ENCODE assay signal across 1 cellular context in the genomic region with DNA sequence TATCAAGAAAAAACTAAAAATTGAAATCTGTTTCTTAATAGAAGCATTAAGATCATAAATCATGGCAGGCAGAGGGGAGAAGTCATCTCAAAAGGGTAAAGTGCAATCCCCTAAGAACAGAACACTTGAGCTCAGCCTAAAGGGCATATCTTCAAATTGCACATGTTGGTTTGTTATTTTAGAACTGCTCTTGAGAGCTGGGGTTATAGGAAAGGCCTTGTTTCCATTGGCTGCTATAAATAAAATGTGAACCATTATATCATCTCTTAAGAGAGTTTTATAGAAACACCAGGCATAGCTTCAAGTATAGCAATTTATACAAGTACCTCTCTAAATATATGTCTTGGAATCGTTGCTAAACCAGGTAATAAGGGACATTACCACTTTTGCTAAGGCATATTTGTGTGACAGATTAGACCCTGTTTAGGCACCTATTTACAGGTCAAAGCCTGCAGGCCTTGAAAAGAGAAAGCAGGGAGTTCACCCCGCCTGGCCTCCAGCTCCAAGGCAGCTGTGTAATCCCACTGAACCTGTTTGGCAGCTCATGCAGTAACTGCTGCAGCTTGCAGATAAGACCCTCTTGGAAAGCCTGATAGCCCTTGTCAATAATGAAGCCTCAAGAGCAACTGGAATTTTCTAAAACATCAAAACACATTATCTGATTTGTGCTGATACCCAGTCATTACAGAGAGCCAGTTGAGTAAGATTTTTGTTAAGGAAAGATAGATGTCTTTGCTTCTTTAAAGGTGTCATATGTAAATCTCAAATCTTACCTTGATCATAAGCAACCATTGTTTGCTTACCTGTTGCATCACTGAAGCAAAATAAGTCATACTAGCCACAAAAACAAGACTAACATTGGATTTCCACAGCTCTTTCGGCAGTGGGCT.
TF ChIP-seq lines count a peak whose summit lies in the region.

No MANE protein-coding gene starts in this region.

TF ChIP-seq in K562, 482 proteins besides CTCF, POLR2A, EP300 and RAD21 (continued from another document and continues in another):
- TF ChIP-seq, protein P1, sequence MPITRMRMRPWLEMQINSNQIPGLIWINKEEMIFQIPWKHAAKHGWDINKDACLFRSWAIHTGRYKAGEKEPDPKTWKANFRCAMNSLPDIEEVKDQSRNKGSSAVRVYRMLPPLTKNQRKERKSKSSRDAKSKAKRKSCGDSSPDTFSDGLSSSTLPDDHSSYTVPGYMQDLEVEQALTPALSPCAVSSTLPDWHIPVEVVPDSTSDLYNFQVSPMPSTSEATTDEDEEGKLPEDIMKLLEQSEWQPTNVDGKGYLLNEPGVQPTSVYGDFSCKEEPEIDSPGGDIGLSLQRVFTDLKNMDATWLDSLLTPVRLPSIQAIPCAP (CRISPR knock-in tag; IDR thresholded peaks at IDR 0.05; ENCODE audit: borderline replicate concordance), result no peak
- no peak for TF ChIP-seq ZNF77 (CRISPR knock-in tag; IDR thresholded peaks at IDR 0.05)
- TF ChIP-seq ZNF668 (CRISPR knock-in tag; IDR thresholded peaks at IDR 0.05), result no peak
- TF ChIP-seq ZFP36 (IDR thresholded peaks at IDR 0.05; ENCODE audit: low read depth, low read length, partially characterized antibody), result peak; percentile 25
- TF ChIP-seq ZNF695 (CRISPR knock-in tag; IDR thresholded peaks at IDR 0.05), result no peak
- no peak for TF ChIP-seq RFX5 (IDR thresholded peaks at IDR 0.05; ENCODE audit: low read depth, low read length)
- no peak for TF ChIP-seq PRPF4 (IDR thresholded peaks at IDR 0.05; ENCODE audit: insufficient read depth, low read depth, low read length, poor library complexity, severe bottlenecking)
- TF ChIP-seq TRIM24 (IDR thresholded peaks at IDR 0.05), result peak; percentile 96 to 97
- no peak for TF ChIP-seq ZNF41 (CRISPR knock-in tag; conservative IDR thresholded peaks at IDR 0.05)
- TF ChIP-seq, protein P2, sequence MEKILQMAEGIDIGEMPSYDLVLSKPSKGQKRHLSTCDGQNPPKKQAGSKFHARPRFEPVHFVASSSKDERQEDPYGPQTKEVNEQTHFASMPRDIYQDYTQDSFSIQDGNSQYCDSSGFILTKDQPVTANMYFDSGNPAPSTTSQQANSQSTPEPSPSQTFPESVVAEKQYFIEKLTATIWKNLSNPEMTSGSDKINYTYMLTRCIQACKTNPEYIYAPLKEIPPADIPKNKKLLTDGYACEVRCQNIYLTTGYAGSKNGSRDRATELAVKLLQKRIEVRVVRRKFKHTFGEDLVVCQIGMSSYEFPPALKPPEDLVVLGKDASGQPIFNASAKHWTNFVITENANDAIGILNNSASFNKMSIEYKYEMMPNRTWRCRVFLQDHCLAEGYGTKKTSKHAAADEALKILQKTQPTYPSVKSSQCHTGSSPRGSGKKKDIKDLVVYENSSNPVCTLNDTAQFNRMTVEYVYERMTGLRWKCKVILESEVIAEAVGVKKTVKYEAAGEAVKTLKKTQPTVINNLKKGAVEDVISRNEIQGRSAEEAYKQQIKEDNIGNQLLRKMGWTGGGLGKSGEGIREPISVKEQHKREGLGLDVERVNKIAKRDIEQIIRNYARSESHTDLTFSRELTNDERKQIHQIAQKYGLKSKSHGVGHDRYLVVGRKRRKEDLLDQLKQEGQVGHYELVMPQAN (IDR thresholded peaks at IDR 0.05; ENCODE audit: borderline replicate concordance), result no peak
- TF ChIP-seq ZBTB1 (CRISPR knock-in tag; IDR thresholded peaks at IDR 0.05; ENCODE audit: borderline replicate concordance, low read depth), result no peak
- peak; percentile 99 for TF ChIP-seq MTA2 (IDR thresholded peaks at IDR 0.05; ENCODE audit: low read depth)
- TF ChIP-seq ZNF609 (CRISPR knock-in tag; IDR thresholded peaks at IDR 0.05; ENCODE audit: borderline replicate concordance), result peak; percentile 63; the same call in 1 of the 2 replicates
- TF ChIP-seq ZNF76 (CRISPR knock-in tag; IDR thresholded peaks at IDR 0.05; ENCODE audit: borderline replicate concordance), result no peak
- TF ChIP-seq RAD51 (IDR thresholded peaks at IDR 0.05; ENCODE audit: borderline replicate concordance, low read depth), result peak; percentile 12; the same call in 1 of the 2 replicates
- no peak for TF ChIP-seq IFI16 (CRISPR knock-in tag; IDR thresholded peaks at IDR 0.05)
- TF ChIP-seq ZNF143 (CRISPR knock-in tag; IDR thresholded peaks at IDR 0.05), result no peak
- no peak for TF ChIP-seq EWSR1 (IDR thresholded peaks at IDR 0.05; ENCODE audit: borderline replicate concordance, low read depth, partially characterized antibody)
- TF ChIP-seq ZZZ3 (IDR thresholded peaks at IDR 0.05), result no peak
- TF ChIP-seq CREB3L1 (IDR thresholded peaks at IDR 0.05; ENCODE audit: borderline replicate concordance, low read depth), result peak; percentile 49; the same call in 1 of the 2 replicates
- TF ChIP-seq ZNF583 (CRISPR knock-in tag; IDR thresholded peaks at IDR 0.05), result peak; percentile 69; the same call in 1 of the 2 replicates
- TF ChIP-seq, protein P3, sequence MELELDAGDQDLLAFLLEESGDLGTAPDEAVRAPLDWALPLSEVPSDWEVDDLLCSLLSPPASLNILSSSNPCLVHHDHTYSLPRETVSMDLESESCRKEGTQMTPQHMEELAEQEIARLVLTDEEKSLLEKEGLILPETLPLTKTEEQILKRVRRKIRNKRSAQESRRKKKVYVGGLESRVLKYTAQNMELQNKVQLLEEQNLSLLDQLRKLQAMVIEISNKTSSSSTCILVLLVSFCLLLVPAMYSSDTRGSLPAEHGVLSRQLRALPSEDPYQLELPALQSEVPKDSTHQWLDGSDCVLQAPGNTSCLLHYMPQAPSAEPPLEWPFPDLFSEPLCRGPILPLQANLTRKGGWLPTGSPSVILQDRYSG (tag; conservative IDR thresholded peaks at IDR 0.05; ENCODE audit: low read depth), result 0 out of 2 replicates have a peak, but pooled peaks have one; percentile 62
- peak; percentile 88 for TF ChIP-seq RNF2 (IDR thresholded peaks at IDR 0.05)
- TF ChIP-seq ZNF253 (CRISPR knock-in tag; conservative IDR thresholded peaks at IDR 0.05), result no peak
- TF ChIP-seq HDGF (IDR thresholded peaks at IDR 0.05), result no peak
- TF ChIP-seq PBX2 (CRISPR knock-in tag; IDR thresholded peaks at IDR 0.05; ENCODE audit: low read depth), result 0 out of 2 replicates have a peak, but pooled peaks have one; percentile 19
- peak; percentile 87 for TF ChIP-seq PBX2 (tag; conservative IDR thresholded peaks at IDR 0.05; ENCODE audit: low read depth)
- TF ChIP-seq NFIC (IDR thresholded peaks at IDR 0.05), result peak; percentile 97
- no peak for TF ChIP-seq SIRT6 (IDR thresholded peaks at IDR 0.05; ENCODE audit: low read depth, low read length)
- no peak for TF ChIP-seq U2AF1 (optimal IDR thresholded peaks at IDR 0.05; ENCODE audit: low read depth, low read length)
- TF ChIP-seq ETV5 (CRISPR knock-in tag; IDR thresholded peaks at IDR 0.05; ENCODE audit: low read depth), result peak; percentile 47; the same call in 1 of the 2 replicates
- TF ChIP-seq, protein P4, sequence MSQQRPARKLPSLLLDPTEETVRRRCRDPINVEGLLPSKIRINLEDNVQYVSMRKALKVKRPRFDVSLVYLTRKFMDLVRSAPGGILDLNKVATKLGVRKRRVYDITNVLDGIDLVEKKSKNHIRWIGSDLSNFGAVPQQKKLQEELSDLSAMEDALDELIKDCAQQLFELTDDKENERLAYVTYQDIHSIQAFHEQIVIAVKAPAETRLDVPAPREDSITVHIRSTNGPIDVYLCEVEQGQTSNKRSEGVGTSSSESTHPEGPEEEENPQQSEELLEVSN (IDR thresholded peaks at IDR 0.05; ENCODE audit: borderline replicate concordance in 1 of 2, extremely low read depth in 1 of 2, insufficient read depth in 1 of 2, insufficient read length in 1 of 2, low read depth in 1 of 2, low read length in 1 of 2, poor library complexity in 1 of 2, severe bottlenecking in 1 of 2), result no peak
- no peak; the same call in 1 of the 2 replicates for TF ChIP-seq ZNF354B (CRISPR knock-in tag; IDR thresholded peaks at IDR 0.05)
- TF ChIP-seq KAT2B (IDR thresholded peaks at IDR 0.05; ENCODE audit: low read depth, low read length), result no peak
- TF ChIP-seq ATF1 (CRISPR knock-in tag; IDR thresholded peaks at IDR 0.05), result no peak
- TF ChIP-seq ATF1 (tag; IDR thresholded peaks at IDR 0.05), result peak; percentile 73
- TF ChIP-seq ZNF197 (CRISPR knock-in tag; IDR thresholded peaks at IDR 0.05; ENCODE audit: low read depth), result 0 out of 2 replicates have a peak, but pooled peaks have one; percentile 63
- peak; percentile 50; the same call in 1 of the 2 replicates for TF ChIP-seq ZNF175 (CRISPR knock-in tag; IDR thresholded peaks at IDR 0.05; ENCODE audit: low read depth)
- no peak for TF ChIP-seq PCBP2 (IDR thresholded peaks at IDR 0.05; ENCODE audit: low read depth, low read length, poor library complexity, severe bottlenecking)
- TF ChIP-seq ZNF134 (CRISPR knock-in tag; conservative IDR thresholded peaks at IDR 0.05), result no peak
- TF ChIP-seq, protein P5, sequence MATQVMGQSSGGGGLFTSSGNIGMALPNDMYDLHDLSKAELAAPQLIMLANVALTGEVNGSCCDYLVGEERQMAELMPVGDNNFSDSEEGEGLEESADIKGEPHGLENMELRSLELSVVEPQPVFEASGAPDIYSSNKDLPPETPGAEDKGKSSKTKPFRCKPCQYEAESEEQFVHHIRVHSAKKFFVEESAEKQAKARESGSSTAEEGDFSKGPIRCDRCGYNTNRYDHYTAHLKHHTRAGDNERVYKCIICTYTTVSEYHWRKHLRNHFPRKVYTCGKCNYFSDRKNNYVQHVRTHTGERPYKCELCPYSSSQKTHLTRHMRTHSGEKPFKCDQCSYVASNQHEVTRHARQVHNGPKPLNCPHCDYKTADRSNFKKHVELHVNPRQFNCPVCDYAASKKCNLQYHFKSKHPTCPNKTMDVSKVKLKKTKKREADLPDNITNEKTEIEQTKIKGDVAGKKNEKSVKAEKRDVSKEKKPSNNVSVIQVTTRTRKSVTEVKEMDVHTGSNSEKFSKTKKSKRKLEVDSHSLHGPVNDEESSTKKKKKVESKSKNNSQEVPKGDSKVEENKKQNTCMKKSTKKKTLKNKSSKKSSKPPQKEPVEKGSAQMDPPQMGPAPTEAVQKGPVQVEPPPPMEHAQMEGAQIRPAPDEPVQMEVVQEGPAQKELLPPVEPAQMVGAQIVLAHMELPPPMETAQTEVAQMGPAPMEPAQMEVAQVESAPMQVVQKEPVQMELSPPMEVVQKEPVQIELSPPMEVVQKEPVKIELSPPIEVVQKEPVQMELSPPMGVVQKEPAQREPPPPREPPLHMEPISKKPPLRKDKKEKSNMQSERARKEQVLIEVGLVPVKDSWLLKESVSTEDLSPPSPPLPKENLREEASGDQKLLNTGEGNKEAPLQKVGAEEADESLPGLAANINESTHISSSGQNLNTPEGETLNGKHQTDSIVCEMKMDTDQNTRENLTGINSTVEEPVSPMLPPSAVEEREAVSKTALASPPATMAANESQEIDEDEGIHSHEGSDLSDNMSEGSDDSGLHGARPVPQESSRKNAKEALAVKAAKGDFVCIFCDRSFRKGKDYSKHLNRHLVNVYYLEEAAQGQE (CRISPR knock-in tag; IDR thresholded peaks at IDR 0.05; ENCODE audit: low read depth), result no peak
